In genomic region chr5:140242890-140243585, GRCh38 we compare ENCODE assay signal across 25 cellular contexts. TPM values are rescaled to one million over a fixed set of nuclear protein-coding genes. Genes with fewer than 3 reads are reported as not detected.
DNase-seq lines count a peak whose midpoint lies in the region; ATAC-seq and TF ChIP-seq lines count a peak whose summit lies in the region.
"Had no signal": no experiment of that assay in that cellular context is flagged by ENCODE, and none has a peak within 500 bp of the region (broad histone marks: within the 10 kb centered on the region; RNA-seq: fewer than 3 reads in every experiment).

No MANE protein-coding gene starts in this region.

- TF ChIP-seq CTCF in body of pancreas (IDR thresholded peaks at IDR 0.05) (no peak), lower lobe of right lung (IDR thresholded peaks at IDR 0.05) (no peak), GM10266 (IDR thresholded peaks at IDR 0.05; ENCODE audit: control insufficient read depth, insufficient read depth, low read depth, missing control alignments) (no peak)

- no peak for TF ChIP-seq POLR2A in body of pancreas (IDR thresholded peaks at IDR 0.05)

- H3K4me3 ChIP-seq in body of pancreas (no peak overlapping the region), lower lobe of right lung (no peak overlapping the region), subcutaneous abdominal adipose tissue (ENCODE audit: low read depth in 1 of 5, low read length in 5 of 5) (no peak overlapping the region)
- H3K4me3 ChIP-seq: MG63, thoracic aorta had no signal

- 27 to 50% methylated on average over 3 to 4 of the region's 4 CpGs for WGBS in body of pancreas, 2 donors

- H3K9ac ChIP-seq in subcutaneous abdominal adipose tissue (ENCODE audit: low read length in 5 of 5): no peak overlapping the region

- ATAC-seq in body of pancreas (no peak), lower lobe of right lung (no peak), HG03520 (IDR thresholded peaks at IDR 0.05; ENCODE audit: unreplicated experiment) (no peak)
- ATAC-seq: stimulated activated naive B cell treated with anti-CD40 and anti-IgM and Interleukin-4, amounts not matched to agents 10 μg/mL and 1 μg/mL and 100 μg/mL, for 72 hours had no signal

- H3K36me3 ChIP-seq in body of pancreas (replicated peaks in 1 of 2; ENCODE audit: insufficient read depth in 1 of 2, low read depth in 2 of 2) (no peaks in the 10 kb centered on the region), lower lobe of right lung (peaks cover 28% of the 10 kb centered on the region), subcutaneous abdominal adipose tissue (ENCODE audit: control insufficient read depth in 5 of 5, insufficient read depth in 5 of 5, low read length in 5 of 5) (peaks cover 0 to 23% (median 14%) of the 10 kb centered on the region in 5 donors)

- H3K4me1 ChIP-seq in body of pancreas (peaks cover 53% of the 10 kb centered on the region), lower lobe of right lung (peaks cover 66% of the 10 kb centered on the region), subcutaneous abdominal adipose tissue (ENCODE audit: control insufficient read depth in 5 of 5, insufficient read depth in 5 of 5, low read length in 5 of 5) (peaks cover 7 to 61% (median 58%) of the 10 kb centered on the region in 5 donors)

- H3K27ac ChIP-seq in body of pancreas: peak overlapping the region in 3 of 4 donors; percentile 29 to 74 (median 51)
- H3K27ac ChIP-seq in lower lobe of right lung: no peak overlapping the region
- peak overlapping the region; percentile 84 for H3K27ac ChIP-seq in subcutaneous abdominal adipose tissue (ENCODE audit: low read depth, low read length)
- H3K27ac ChIP-seq: thoracic aorta had no signal

- peak; percentile 31 for DNase-seq in NCI-H2196 (lab: John Stamatoyannopoulos, UW; ENCODE audit: unreplicated experiment)
- DNase-seq in NCI-H2196 treated with DMSO at 0.1 percent for 48 hours (lab: John Stamatoyannopoulos, UW; ENCODE audit: unreplicated experiment): no peak
- DNase-seq in body of pancreas: peak in 3 of 4 donors; percentile 36 to 61 (median 60)
- peak; percentile 61 for DNase-seq in lower lobe of right lung
- DNase-seq in GM10266 (ENCODE audit: extremely low spot score): no peak
- no peak for DNase-seq in GOT3 (lab: John Stamatoyannopoulos, UW)
- DNase-seq: activated CD4-positive, alpha-beta T cell treated with anti-CD3 and anti-CD28 coated beads for 48 hours; activated gamma-delta T cell; activated naive CD8-positive, alpha-beta T cell treated with anti-CD3 and anti-CD28 coated beads, Interleukin-2, amount 10 ng/mL, durations not matched to agents 7 days and 5 days; activated T-cell treated with anti-CD3 and anti-CD28 coated beads, Interleukin-2, amount 50 U/mL, for 1 hour; AML-193; CD4-positive, alpha-beta T cell; central memory CD4-positive, alpha-beta T cell; DMS 273 treated with DMSO at 0.1 percent for 48 hours; GDM1; H9; KG1; MG63; NCI-H1436; NCI-H82; stimulated activated CD4-positive, alpha-beta T cell treated with anti-CD3 and anti-CD28 coated beads, Interleukin-15, amount 100 ng/mL, for 24 hours; stimulated activated naive B cell treated with anti-CD40 and anti-IgM and Interleukin-4, amounts not matched to agents 10 μg/mL and 1 μg/mL and 100 μg/mL, for 72 hours had no signal

- no peaks in the 10 kb centered on the region for H3K9me3 ChIP-seq in body of pancreas
- H3K9me3 ChIP-seq in lower lobe of right lung: no peaks in the 10 kb centered on the region
- H3K9me3 ChIP-seq in subcutaneous abdominal adipose tissue (ENCODE audit: control insufficient read depth in 5 of 5, low read length in 5 of 5): no peaks in the 10 kb centered on the region
- H3K9me3 ChIP-seq: MG63, thoracic aorta had no signal

- intact Hi-C loops in body of pancreas (cut with DNase I) (no loop called here), lower lobe of right lung (cut with DNase I) (loop anchor here (5.0 kb wide), 1 partner anchor 104 kb away; the partner anchor contains the start of gene HBEGF)

- H3K27me3 ChIP-seq in body of pancreas (no peaks in the 10 kb centered on the region), lower lobe of right lung (ENCODE audit: low read depth) (no peaks in the 10 kb centered on the region), subcutaneous abdominal adipose tissue (ENCODE audit: control insufficient read depth in 5 of 5, insufficient read depth in 4 of 5, low read length in 5 of 5) (no peaks in the 10 kb centered on the region)
- H3K27me3 ChIP-seq: MG63 had no signal

RNA-seq across cellular contexts. Expression of gene PFDN1, which starts 59.9 kb away (rescaled TPM):
- total RNA-seq in body of pancreas (10 to 100 TPM; 37.6 to 54.1 TPM), lower lobe of right lung (47.1 TPM)

Comparison
In these comparisons a context has a peak if more than half of its experiments do, and no peak if none do; other contexts are left out.
1. DNase-seq: peak in NCI-H2196 (single experiment), body of pancreas (3 of 4) and lower lobe of right lung (single experiment); none in NCI-H2196 treated with DMSO at 0.1 percent for 48 hours (single experiment), GM10266 (single experiment) and GOT3 (single experiment).